Comparison of ENCODE assay signal across 1 cellular context in the genomic region with DNA sequence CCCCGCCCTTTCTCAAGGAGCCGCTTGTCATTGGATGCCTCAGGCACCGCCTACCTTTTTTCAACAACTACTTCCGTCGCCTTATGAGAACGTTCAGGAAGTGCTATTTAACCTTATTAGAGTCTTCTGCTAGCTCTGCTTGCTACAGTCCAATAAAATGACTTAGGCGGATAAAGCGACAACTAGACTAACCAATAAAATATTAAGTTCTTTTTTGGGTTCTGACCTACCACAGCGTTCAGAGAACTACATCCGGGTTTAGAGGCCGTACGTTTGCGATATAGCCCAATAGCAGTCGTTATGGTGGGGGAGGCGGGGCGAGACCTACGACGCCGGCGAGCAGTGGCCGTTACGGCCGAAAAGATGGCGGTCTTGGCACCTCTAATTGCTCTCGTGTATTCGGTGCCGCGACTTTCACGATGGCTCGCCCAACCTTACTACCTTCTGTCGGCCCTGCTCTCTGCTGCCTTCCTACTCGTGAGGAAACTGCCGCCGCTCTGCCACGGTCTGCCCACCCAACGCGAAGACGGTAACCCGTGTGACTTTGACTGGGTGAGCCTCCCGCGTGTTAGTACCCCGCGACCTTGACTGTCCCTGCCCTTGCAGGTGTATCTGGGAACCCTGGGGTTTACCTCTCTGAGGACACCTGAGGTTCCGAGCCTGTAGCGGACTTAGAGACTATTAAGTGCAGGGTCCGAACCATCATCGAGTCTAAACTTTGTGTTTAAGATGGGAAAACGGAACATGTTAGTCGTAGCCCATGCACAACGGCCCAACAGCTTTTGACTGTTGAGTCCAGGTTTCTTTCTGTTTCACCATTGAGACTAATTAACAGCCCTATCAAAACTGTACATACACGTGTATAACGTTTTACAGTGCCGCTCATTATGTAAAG.
A peak's percentile ranks its signal among the peaks of the same experiment; 100 is the strongest.
TF ChIP-seq lines count a peak whose summit lies in the region.

A gene with protein sequence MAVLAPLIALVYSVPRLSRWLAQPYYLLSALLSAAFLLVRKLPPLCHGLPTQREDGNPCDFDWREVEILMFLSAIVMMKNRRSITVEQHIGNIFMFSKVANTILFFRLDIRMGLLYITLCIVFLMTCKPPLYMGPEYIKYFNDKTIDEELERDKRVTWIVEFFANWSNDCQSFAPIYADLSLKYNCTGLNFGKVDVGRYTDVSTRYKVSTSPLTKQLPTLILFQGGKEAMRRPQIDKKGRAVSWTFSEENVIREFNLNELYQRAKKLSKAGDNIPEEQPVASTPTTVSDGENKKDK (plus strand): TSS at position 338 of the 895 bp plus-strand sequence. CDS start 26 bp downstream, at position 364.

TF ChIP-seq in GM12878, 131 proteins besides CTCF, POLR2A, EP300 and RAD21 (continued from another document and continues in another):
- TF ChIP-seq, protein P1, sequence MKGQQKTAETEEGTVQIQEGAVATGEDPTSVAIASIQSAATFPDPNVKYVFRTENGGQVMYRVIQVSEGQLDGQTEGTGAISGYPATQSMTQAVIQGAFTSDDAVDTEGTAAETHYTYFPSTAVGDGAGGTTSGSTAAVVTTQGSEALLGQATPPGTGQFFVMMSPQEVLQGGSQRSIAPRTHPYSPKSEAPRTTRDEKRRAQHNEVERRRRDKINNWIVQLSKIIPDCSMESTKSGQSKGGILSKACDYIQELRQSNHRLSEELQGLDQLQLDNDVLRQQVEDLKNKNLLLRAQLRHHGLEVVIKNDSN (IDR thresholded peaks at IDR 0.05; ENCODE audit: borderline replicate concordance, extremely low read length, insufficient read depth, low read depth, low read length): no peak
- peak; percentile 77; the same call in 1 of the 2 replicates for TF ChIP-seq HDGF (IDR thresholded peaks at IDR 0.05)
- peak; percentile 7 for TF ChIP-seq KLF5 (IDR thresholded peaks at IDR 0.05; ENCODE audit: partially characterized antibody)
- TF ChIP-seq LARP7 (IDR thresholded peaks at IDR 0.05): peak; percentile 77
- TF ChIP-seq IRF4 (IDR thresholded peaks at IDR 0.05; ENCODE audit: low read depth, low read length): no peak
- peak; percentile 93 for TF ChIP-seq CHD2 (IDR thresholded peaks at IDR 0.05; ENCODE audit: borderline replicate concordance, low read depth, low read length)
- no peak for TF ChIP-seq CBX5 (IDR thresholded peaks at IDR 0.05; ENCODE audit: low read depth)
- TF ChIP-seq HDAC6 (IDR thresholded peaks at IDR 0.05; ENCODE audit: unreplicated experiment): no peak
- TF ChIP-seq, protein P2, sequence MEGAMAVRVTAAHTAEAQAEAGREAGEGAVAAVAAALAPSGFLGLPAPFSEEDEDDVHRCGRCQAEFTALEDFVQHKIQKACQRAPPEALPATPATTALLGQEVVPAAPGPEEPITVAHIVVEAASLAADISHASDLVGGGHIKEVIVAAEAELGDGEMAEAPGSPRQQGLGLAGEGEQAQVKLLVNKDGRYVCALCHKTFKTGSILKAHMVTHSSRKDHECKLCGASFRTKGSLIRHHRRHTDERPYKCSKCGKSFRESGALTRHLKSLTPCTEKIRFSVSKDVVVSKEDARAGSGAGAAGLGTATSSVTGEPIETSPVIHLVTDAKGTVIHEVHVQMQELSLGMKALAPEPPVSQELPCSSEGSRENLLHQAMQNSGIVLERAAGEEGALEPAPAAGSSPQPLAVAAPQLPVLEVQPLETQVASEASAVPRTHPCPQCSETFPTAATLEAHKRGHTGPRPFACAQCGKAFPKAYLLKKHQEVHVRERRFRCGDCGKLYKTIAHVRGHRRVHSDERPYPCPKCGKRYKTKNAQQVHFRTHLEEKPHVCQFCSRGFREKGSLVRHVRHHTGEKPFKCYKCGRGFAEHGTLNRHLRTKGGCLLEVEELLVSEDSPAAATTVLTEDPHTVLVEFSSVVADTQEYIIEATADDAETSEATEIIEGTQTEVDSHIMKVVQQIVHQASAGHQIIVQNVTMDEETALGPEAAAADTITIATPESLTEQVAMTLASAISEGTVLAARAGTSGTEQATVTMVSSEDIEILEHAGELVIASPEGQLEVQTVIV (IDR thresholded peaks at IDR 0.05; ENCODE audit: borderline replicate concordance, partially characterized antibody): peak; percentile 43
- 0 out of 4 replicates have a peak, but pooled peaks of 1 of the 2 experiments have one; percentile 26 for TF ChIP-seq BHLHE40 (IDR thresholded peaks at IDR 0.05; ENCODE audit: borderline replicate concordance in 1 of 2, low read depth in 2 of 2, low read length in 1 of 2)
- TF ChIP-seq NRF1 (conservative IDR thresholded peaks at IDR 0.05; ENCODE audit: low read depth, low read length): no peak
- no peak; the same call in 1 of the 2 replicates for TF ChIP-seq MXI1 (IDR thresholded peaks at IDR 0.05; ENCODE audit: low read depth, low read length)
- TF ChIP-seq MEF2A (IDR thresholded peaks at IDR 0.05; ENCODE audit: insufficient read depth, low read depth, low read length): no peak
- TF ChIP-seq, protein P3, sequence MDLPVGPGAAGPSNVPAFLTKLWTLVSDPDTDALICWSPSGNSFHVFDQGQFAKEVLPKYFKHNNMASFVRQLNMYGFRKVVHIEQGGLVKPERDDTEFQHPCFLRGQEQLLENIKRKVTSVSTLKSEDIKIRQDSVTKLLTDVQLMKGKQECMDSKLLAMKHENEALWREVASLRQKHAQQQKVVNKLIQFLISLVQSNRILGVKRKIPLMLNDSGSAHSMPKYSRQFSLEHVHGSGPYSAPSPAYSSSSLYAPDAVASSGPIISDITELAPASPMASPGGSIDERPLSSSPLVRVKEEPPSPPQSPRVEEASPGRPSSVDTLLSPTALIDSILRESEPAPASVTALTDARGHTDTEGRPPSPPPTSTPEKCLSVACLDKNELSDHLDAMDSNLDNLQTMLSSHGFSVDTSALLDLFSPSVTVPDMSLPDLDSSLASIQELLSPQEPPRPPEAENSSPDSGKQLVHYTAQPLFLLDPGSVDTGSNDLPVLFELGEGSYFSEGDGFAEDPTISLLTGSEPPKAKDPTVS (IDR thresholded peaks at IDR 0.05; ENCODE audit: low read depth, low read length): no peak
- peak; percentile 5; the same call in 1 of the 2 replicates for TF ChIP-seq RFX5 (IDR thresholded peaks at IDR 0.05; ENCODE audit: low read depth, low read length)
- TF ChIP-seq, protein P4, sequence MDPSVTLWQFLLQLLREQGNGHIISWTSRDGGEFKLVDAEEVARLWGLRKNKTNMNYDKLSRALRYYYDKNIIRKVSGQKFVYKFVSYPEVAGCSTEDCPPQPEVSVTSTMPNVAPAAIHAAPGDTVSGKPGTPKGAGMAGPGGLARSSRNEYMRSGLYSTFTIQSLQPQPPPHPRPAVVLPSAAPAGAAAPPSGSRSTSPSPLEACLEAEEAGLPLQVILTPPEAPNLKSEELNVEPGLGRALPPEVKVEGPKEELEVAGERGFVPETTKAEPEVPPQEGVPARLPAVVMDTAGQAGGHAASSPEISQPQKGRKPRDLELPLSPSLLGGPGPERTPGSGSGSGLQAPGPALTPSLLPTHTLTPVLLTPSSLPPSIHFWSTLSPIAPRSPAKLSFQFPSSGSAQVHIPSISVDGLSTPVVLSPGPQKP (IDR thresholded peaks at IDR 0.05; ENCODE audit: low read depth, low read length): peak; percentile 77
- peak; percentile 70 for TF ChIP-seq SIN3A (IDR thresholded peaks at IDR 0.05; ENCODE audit: low read depth, low read length)
- TF ChIP-seq, protein P5, sequence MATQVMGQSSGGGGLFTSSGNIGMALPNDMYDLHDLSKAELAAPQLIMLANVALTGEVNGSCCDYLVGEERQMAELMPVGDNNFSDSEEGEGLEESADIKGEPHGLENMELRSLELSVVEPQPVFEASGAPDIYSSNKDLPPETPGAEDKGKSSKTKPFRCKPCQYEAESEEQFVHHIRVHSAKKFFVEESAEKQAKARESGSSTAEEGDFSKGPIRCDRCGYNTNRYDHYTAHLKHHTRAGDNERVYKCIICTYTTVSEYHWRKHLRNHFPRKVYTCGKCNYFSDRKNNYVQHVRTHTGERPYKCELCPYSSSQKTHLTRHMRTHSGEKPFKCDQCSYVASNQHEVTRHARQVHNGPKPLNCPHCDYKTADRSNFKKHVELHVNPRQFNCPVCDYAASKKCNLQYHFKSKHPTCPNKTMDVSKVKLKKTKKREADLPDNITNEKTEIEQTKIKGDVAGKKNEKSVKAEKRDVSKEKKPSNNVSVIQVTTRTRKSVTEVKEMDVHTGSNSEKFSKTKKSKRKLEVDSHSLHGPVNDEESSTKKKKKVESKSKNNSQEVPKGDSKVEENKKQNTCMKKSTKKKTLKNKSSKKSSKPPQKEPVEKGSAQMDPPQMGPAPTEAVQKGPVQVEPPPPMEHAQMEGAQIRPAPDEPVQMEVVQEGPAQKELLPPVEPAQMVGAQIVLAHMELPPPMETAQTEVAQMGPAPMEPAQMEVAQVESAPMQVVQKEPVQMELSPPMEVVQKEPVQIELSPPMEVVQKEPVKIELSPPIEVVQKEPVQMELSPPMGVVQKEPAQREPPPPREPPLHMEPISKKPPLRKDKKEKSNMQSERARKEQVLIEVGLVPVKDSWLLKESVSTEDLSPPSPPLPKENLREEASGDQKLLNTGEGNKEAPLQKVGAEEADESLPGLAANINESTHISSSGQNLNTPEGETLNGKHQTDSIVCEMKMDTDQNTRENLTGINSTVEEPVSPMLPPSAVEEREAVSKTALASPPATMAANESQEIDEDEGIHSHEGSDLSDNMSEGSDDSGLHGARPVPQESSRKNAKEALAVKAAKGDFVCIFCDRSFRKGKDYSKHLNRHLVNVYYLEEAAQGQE (IDR thresholded peaks at IDR 0.05; ENCODE audit: low read depth, low read length): no peak
- TF ChIP-seq TCF3 (IDR thresholded peaks at IDR 0.05; ENCODE audit: borderline replicate concordance, insufficient read depth, low read depth, low read length): no peak
- TF ChIP-seq, protein P6, sequence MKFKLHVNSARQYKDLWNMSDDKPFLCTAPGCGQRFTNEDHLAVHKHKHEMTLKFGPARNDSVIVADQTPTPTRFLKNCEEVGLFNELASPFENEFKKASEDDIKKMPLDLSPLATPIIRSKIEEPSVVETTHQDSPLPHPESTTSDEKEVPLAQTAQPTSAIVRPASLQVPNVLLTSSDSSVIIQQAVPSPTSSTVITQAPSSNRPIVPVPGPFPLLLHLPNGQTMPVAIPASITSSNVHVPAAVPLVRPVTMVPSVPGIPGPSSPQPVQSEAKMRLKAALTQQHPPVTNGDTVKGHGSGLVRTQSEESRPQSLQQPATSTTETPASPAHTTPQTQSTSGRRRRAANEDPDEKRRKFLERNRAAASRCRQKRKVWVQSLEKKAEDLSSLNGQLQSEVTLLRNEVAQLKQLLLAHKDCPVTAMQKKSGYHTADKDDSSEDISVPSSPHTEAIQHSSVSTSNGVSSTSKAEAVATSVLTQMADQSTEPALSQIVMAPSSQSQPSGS (IDR thresholded peaks at IDR 0.05; ENCODE audit: low read length): no peak
- TF ChIP-seq, protein P7, sequence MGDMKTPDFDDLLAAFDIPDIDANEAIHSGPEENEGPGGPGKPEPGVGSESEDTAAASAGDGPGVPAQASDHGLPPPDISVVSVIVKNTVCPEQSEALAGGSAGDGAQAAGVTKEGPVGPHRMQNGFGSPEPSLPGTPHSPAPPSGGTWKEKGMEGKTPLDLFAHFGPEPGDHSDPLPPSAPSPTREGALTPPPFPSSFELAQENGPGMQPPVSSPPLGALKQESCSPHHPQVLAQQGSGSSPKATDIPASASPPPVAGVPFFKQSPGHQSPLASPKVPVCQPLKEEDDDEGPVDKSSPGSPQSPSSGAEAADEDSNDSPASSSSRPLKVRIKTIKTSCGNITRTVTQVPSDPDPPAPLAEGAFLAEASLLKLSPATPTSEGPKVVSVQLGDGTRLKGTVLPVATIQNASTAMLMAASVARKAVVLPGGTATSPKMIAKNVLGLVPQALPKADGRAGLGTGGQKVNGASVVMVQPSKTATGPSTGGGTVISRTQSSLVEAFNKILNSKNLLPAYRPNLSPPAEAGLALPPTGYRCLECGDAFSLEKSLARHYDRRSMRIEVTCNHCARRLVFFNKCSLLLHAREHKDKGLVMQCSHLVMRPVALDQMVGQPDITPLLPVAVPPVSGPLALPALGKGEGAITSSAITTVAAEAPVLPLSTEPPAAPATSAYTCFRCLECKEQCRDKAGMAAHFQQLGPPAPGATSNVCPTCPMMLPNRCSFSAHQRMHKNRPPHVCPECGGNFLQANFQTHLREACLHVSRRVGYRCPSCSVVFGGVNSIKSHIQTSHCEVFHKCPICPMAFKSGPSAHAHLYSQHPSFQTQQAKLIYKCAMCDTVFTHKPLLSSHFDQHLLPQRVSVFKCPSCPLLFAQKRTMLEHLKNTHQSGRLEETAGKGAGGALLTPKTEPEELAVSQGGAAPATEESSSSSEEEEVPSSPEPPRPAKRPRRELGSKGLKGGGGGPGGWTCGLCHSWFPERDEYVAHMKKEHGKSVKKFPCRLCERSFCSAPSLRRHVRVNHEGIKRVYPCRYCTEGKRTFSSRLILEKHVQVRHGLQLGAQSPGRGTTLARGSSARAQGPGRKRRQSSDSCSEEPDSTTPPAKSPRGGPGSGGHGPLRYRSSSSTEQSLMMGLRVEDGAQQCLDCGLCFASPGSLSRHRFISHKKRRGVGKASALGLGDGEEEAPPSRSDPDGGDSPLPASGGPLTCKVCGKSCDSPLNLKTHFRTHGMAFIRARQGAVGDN (IDR thresholded peaks at IDR 0.05): no peak
- TF ChIP-seq, protein P8, sequence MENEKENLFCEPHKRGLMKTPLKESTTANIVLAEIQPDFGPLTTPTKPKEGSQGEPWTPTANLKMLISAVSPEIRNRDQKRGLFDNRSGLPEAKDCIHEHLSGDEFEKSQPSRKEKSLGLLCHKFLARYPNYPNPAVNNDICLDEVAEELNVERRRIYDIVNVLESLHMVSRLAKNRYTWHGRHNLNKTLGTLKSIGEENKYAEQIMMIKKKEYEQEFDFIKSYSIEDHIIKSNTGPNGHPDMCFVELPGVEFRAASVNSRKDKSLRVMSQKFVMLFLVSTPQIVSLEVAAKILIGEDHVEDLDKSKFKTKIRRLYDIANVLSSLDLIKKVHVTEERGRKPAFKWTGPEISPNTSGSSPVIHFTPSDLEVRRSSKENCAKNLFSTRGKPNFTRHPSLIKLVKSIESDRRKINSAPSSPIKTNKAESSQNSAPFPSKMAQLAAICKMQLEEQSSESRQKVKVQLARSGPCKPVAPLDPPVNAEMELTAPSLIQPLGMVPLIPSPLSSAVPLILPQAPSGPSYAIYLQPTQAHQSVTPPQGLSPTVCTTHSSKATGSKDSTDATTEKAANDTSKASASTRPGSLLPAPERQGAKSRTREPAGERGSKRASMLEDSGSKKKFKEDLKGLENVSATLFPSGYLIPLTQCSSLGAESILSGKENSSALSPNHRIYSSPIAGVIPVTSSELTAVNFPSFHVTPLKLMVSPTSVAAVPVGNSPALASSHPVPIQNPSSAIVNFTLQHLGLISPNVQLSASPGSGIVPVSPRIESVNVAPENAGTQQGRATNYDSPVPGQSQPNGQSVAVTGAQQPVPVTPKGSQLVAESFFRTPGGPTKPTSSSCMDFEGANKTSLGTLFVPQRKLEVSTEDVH (IDR thresholded peaks at IDR 0.05; ENCODE audit: low read depth, partially characterized antibody): peak; percentile 93
- TF ChIP-seq, protein P9, sequence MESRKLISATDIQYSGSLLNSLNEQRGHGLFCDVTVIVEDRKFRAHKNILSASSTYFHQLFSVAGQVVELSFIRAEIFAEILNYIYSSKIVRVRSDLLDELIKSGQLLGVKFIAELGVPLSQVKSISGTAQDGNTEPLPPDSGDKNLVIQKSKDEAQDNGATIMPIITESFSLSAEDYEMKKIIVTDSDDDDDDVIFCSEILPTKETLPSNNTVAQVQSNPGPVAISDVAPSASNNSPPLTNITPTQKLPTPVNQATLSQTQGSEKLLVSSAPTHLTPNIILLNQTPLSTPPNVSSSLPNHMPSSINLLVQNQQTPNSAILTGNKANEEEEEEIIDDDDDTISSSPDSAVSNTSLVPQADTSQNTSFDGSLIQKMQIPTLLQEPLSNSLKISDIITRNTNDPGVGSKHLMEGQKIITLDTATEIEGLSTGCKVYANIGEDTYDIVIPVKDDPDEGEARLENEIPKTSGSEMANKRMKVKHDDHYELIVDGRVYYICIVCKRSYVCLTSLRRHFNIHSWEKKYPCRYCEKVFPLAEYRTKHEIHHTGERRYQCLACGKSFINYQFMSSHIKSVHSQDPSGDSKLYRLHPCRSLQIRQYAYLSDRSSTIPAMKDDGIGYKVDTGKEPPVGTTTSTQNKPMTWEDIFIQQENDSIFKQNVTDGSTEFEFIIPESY (IDR thresholded peaks at IDR 0.05): no peak
